8 cellular contexts compared by ENCODE assay signal in the genomic region with DNA sequence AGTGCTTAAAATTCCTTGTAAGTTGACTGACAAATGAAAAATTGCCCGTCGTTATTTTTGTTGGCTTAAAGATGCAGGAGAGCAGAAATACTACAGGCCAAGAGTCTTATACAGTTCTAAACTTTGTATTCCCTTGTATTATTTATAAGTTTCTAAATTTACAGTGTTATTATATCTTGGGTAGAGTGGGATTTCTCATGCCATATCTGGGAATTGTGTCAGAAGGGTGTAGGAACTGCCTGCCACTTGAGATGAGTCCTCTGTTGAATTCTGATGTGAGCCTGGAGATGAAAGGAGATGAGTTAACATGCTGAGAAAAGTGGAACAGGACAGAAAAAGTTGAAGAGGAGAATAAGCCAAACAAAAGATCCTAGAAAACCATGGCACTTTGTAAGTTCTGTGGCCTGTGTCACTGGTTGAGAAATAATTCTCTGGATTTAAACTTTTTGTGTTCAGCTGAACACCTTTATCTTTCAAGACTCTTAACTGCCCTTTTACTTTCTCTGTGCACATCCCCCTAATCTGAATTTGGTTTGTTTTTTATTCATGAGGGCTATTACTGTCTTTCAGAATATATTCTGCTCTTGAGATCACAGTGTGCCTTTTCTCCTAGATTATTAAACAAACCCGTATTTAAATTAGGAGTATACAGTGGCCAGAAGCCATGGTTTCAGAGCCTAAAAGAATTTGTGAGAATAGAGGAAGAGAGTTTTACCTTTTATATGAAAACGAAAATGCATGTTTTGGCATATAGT. TPM values are rescaled to one million over a fixed set of nuclear protein-coding genes. Genes with fewer than 3 reads are reported as not detected.
A peak's percentile ranks its signal among the peaks of the same experiment; 100 is the strongest.
DNase-seq lines count a peak whose midpoint lies in the region; ATAC-seq and TF ChIP-seq lines count a peak whose summit lies in the region.

No MANE protein-coding gene starts in this region.

- H3K27ac ChIP-seq in KMS-11 (no peak overlapping the region), muscle layer of duodenum (ENCODE audit: low read length) (no peak overlapping the region)

- H3K4me2 ChIP-seq in KMS-11, result peak overlapping the region; percentile 89

- H2AFZ ChIP-seq in KMS-11 (ENCODE audit: low read depth), result no peak overlapping the region

- peaks cover 4% of the 10 kb centered on the region; the same call in 1 of the 2 replicates for H3K36me3 ChIP-seq in KMS-11 (ENCODE audit: insufficient read depth)
- no peaks in the 10 kb centered on the region for H3K36me3 ChIP-seq in muscle layer of duodenum (ENCODE audit: control insufficient read depth in 1 of 2, insufficient read depth in 2 of 2, low read length in 2 of 2)

- no peak for TF ChIP-seq CTCF in AG09309 (IDR thresholded peaks at IDR 0.05; ENCODE audit: control insufficient read depth, insufficient read depth, low read depth, low read length, missing control alignments)
- no peak for TF ChIP-seq CTCF in KMS-11 (conservative IDR thresholded peaks at IDR 0.05; ENCODE audit: low read depth, low read length)

- peak overlapping the region; percentile 79; the same call in 1 of the 2 replicates for H3K9ac ChIP-seq in KMS-11

- ATAC-seq in GM21619 (IDR thresholded peaks at IDR 0.05; ENCODE audit: unreplicated experiment), result no peak

- no peaks in the 10 kb centered on the region for H4K20me1 ChIP-seq in KMS-11 (ENCODE audit: insufficient read depth)

- peaks cover 61% of the 10 kb centered on the region for H3K79me2 ChIP-seq in KMS-11 (ENCODE audit: insufficient read depth, low read depth)

- no peaks in the 10 kb centered on the region for H3K9me3 ChIP-seq in muscle layer of duodenum (ENCODE audit: control insufficient read depth in 1 of 2, low read length in 2 of 2)

- H3K4me1 ChIP-seq in KMS-11 (ENCODE audit: low read depth, poor library complexity, severe bottlenecking) (peaks cover 19% of the 10 kb centered on the region), muscle layer of duodenum (ENCODE audit: control insufficient read depth in 1 of 2, insufficient read depth in 2 of 2, low read length in 2 of 2) (peaks cover 5 to 22% of the 10 kb centered on the region in 2 donors)

- H3K27me3 ChIP-seq in KMS-11 (ENCODE audit: insufficient read depth, low read depth) (no peaks in the 10 kb centered on the region), muscle layer of duodenum (ENCODE audit: low read depth, low read length) (no peaks in the 10 kb centered on the region)

- H3K4me3 ChIP-seq in AG09309 (ENCODE audit: control insufficient read depth, low read depth, low read length), result peak overlapping the region; percentile 49
- H3K4me3 ChIP-seq in KMS-11 (IDR thresholded peaks at IDR 0.05; ENCODE audit: insufficient read depth, low read depth, low read length), result peak overlapping the region; percentile 89
- H3K4me3 ChIP-seq in muscle layer of duodenum (ENCODE audit: low read depth in 1 of 2, low read length in 2 of 2), result peak overlapping the region; percentile 78 to 85

- DNase-seq in AG09309 (ENCODE audit: low read depth) (no peak), dermis blood vessel endothelial cell (peak; percentile 15), GF-D8 (lab: John Stamatoyannopoulos, UW) (no peak), NCI-H1436 (lab: John Stamatoyannopoulos, UW) (no peak), dedifferentiated amniotic fluid mesenchymal stem cell (ENCODE audit: extremely low spot score) (no peak)

RNA-seq across cellular contexts. Expression of a gene that starts 1.5 kb away (rescaled TPM):
- total RNA-seq in dermis blood vessel endothelial cell, result 57.5 and 63.7 TPM in 2 replicates
